8 cellular contexts compared by ENCODE assay signal in genomic region chr11:67584881-67585873, GRCh38. TPM values are rescaled to one million over a fixed set of nuclear protein-coding genes. Genes with fewer than 3 reads are reported as not detected.
DNase-seq lines count a peak whose midpoint lies in the region; ATAC-seq and TF ChIP-seq lines count a peak whose summit lies in the region.

No MANE protein-coding gene starts in this region.

- WGBS in gastroesophageal sphincter (ENCODE audit: low coverage in 1 of 2), 2 donors = 42 to 75% methylated on average over 2 to 8 of the region's 21 CpGs

- no peak for ATAC-seq in T-helper 17 cell
- ATAC-seq in gastroesophageal sphincter = no peak
- no peak for ATAC-seq in GM18870 (IDR thresholded peaks at IDR 0.05; ENCODE audit: unreplicated experiment)
- ATAC-seq in HG03565 (IDR thresholded peaks at IDR 0.05; ENCODE audit: unreplicated experiment) = no peak

- H3K27ac ChIP-seq in gastroesophageal sphincter = peak overlapping the region; percentile 96 to 100 (median 96)
- H3K27ac ChIP-seq in skin epidermis = peak overlapping the region in 19 of 21 experiments; percentile 6 to 100 (median 97)

- DNase-seq in H7 = peak; percentile 52
- DNase-seq in T-helper 17 cell = no peak
- no peak for DNase-seq in activated CD4-positive, CD25-positive, alpha-beta regulatory T cell treated with anti-CD3 and anti-CD28 coated beads, Interleukin-2, amount 50 U/mL, for 72 hours
- no peak for DNase-seq in DMS 273 treated with DMSO at 0.1 percent for 48 hours (lab: John Stamatoyannopoulos, UW)

- H3K4me3 ChIP-seq in H7 (ENCODE audit: insufficient read depth, low read depth, low read length) (peak overlapping the region; percentile 92), gastroesophageal sphincter (peak overlapping the region; percentile 89 to 93), skin epidermis (peak overlapping the region; percentile 52 to 79 (median 66))

- H3K27me3 Mint-ChIP-seq in T-helper 17 cell = peaks cover under 1% of the 10 kb centered on the region

- H3K36me3 Mint-ChIP-seq in T-helper 17 cell (ENCODE audit: low read depth) = no peaks in the 10 kb centered on the region

- peaks cover 23% of the 10 kb centered on the region for H3K36me3 ChIP-seq in H7 (replicated peaks; ENCODE audit: control insufficient read depth, insufficient read depth, low read length)
- peaks cover 0 to 53% of the 10 kb centered on the region in 2 donors for H3K36me3 ChIP-seq in gastroesophageal sphincter

- H3K4me1 Mint-ChIP-seq in T-helper 17 cell = peaks cover 19% of the 10 kb centered on the region

- no peak for TF ChIP-seq EP300 in gastroesophageal sphincter (IDR thresholded peaks at IDR 0.05)

- H3K27ac Mint-ChIP-seq in T-helper 17 cell = peak overlapping the region; percentile 70

- no peak for TF ChIP-seq CTCF in gastroesophageal sphincter (IDR thresholded peaks at IDR 0.05)

- H3K4me3 Mint-ChIP-seq in T-helper 17 cell = peak overlapping the region; percentile 77

- H3K27me3 ChIP-seq in H7 (ENCODE audit: control insufficient read depth, insufficient read depth, low read length) (no peaks in the 10 kb centered on the region), gastroesophageal sphincter (no peaks in the 10 kb centered on the region)

- H3K4me1 ChIP-seq in gastroesophageal sphincter = peaks cover 0 to 34% (median 7%) of the 10 kb centered on the region in 3 donors

- H3K9me3 ChIP-seq in T-helper 17 cell (ENCODE audit: control insufficient read depth, low read length, poor library complexity, severe bottlenecking) (no peaks in the 10 kb centered on the region), gastroesophageal sphincter (no peaks in the 10 kb centered on the region)

- no peak for TF ChIP-seq POLR2A in gastroesophageal sphincter (IDR thresholded peaks at IDR 0.05)

RNA-seq across cellular contexts. Expression of gene GSTP1, which starts 1.6 kb away (rescaled TPM):
- 2,691 and 2,979 TPM in 2 replicates for total RNA-seq in H7 (2014; rRNA removed; shearing (Covaris generic))
- total RNA-seq in T-helper 17 cell = 10 to 100 TPM; 67.8 to 79.7 TPM
- 100 to 1,000 TPM; 514 to 845 (median 628) TPM for total RNA-seq in gastroesophageal sphincter

RNA-seq across cellular contexts. Expression of gene NDUFV1, which starts 21.6 kb away (rescaled TPM):
- total RNA-seq in H7 (2014; rRNA removed; shearing (Covaris generic)) = 302 and 350 TPM in 2 replicates
- total RNA-seq in T-helper 17 cell (100 to 1,000 TPM; 206 to 239 TPM), gastroesophageal sphincter (100 to 1,000 TPM; 154 to 249 (median 180) TPM)

RNA-seq across cellular contexts. Expression of gene NUDT8, which starts 44.6 kb away (rescaled TPM):
- total RNA-seq in H7 (2014; rRNA removed; shearing (Covaris generic)) = 8.1 and 8.7 TPM in 2 replicates
- total RNA-seq in T-helper 17 cell = 1 to 10 TPM; 1.5 to 3.4 TPM
- 10 to 100 TPM in 1 of 4 donors, 1 to 10 TPM in 3; 2.4 to 18.5 (median 4.6) TPM for total RNA-seq in gastroesophageal sphincter

RNA-seq across cellular contexts. Expression of gene TBX10, which starts 54.4 kb away (rescaled TPM):
- total RNA-seq in H7 (2014; rRNA removed; shearing (Covaris generic)) = 0.07 TPM in 1 of 2 replicates, not detected in the other
- total RNA-seq in T-helper 17 cell (not detected), gastroesophageal sphincter (not detected)

Comparison
In these comparisons a context has a peak if more than half of its experiments do, and no peak if none do; other contexts are left out.
1. RNA of gene GSTP1, which starts 1.6 kb away (total RNA-seq): 2,691 to 2,979 TPM in H7 and 514 to 845 TPM in gastroesophageal sphincter; 67.8 to 79.7 TPM in T-helper 17 cell; every median in the first group is over 4 times any median in the second.
2. Peak in every context shown above with its lines, with median percentiles within 50 percentile points of each other: H3K4me3 ChIP-seq.